Comparison of ENCODE assay signal across 21 cellular contexts in genomic region chr10:109386101-109386500, GRCh38.
"Had no signal": no experiment of that assay in that cellular context is flagged by ENCODE, and none has a peak within 500 bp of the region (broad histone marks: within the 10 kb centered on the region; RNA-seq: fewer than 3 reads in every experiment).

No MANE protein-coding gene starts in this region.

- H3K9me3 Mint-ChIP-seq: IgD-negative memory B cell had no signal

- H3K27ac Mint-ChIP-seq: IgD-negative memory B cell had no signal

- H3K36me3 Mint-ChIP-seq: IgD-negative memory B cell had no signal

- H3K4me3 ChIP-seq: K562 had no signal

- H3K4me3 Mint-ChIP-seq: IgD-negative memory B cell had no signal

- DNase-seq: Kasumi-1, MV-4-11, NCI-H1048, NCI-H1105, NCI-H1417, NCI-H1436 treated with DMSO at 0.1 percent for 48 hours, NCI-H1694, NCI-H187 treated with DMSO at 0.1 percent for 48 hours, NCI-H2029 treated with DMSO at 0.1 percent for 48 hours, NCI-H2107, NCI-H2227 treated with DMSO at 0.1 percent for 48 hours, NCI-H524 treated with DMSO at 0.1 percent for 48 hours, NCI-H69, NCI-H774, Right ventricle myocardium superior, RPMI8226, SIG-M5, SK-N-SH, SW 1271 had no signal

- H3K27me3 Mint-ChIP-seq: IgD-negative memory B cell had no signal

- H3K4me1 Mint-ChIP-seq: IgD-negative memory B cell had no signal
